11 cellular contexts compared by ENCODE assay signal in genomic region chr4:112312610-112313239, GRCh38. TPM values are rescaled to one million over a fixed set of nuclear protein-coding genes. Genes with fewer than 3 reads are reported as not detected.
A peak's percentile ranks its signal among the peaks of the same experiment; 100 is the strongest.
DNase-seq lines count a peak whose midpoint lies in the region; ATAC-seq, FAIRE-seq and TF ChIP-seq lines count a peak whose summit lies in the region.
"Had no signal": no experiment of that assay in that cellular context is flagged by ENCODE, and none has a peak within 500 bp of the region (broad histone marks: within the 10 kb centered on the region; RNA-seq: fewer than 3 reads in every experiment).

No MANE protein-coding gene starts in this region.

- in situ Hi-C loops in mammary epithelial cell (cut with MboI; ENCODE audit: low sequenced_read_pairs in 2 of 2) = no loop called here

- POLR2A ChIA-PET in CD4-positive, alpha-beta T cell (lab: Charles Lee) = no interaction called here

- peaks cover 24% of the 10 kb centered on the region for H3K36me3 Mint-ChIP-seq in CD4-positive, alpha-beta T cell (ENCODE audit: low read depth)

- H3K4me2 ChIP-seq in mammary epithelial cell (ENCODE audit: insufficient read depth, low read depth, low read length) = no peak overlapping the region

- H3K36me3 ChIP-seq in mammary epithelial cell (ENCODE audit: insufficient read depth, low read length) = no peaks in the 10 kb centered on the region
- H3K36me3 ChIP-seq: left ventricle myocardium inferior had no signal

- TF ChIP-seq CTCF in mammary epithelial cell (conservative IDR thresholded peaks at IDR 0.05 in 1 of 2, IDR thresholded peaks at IDR 0.05 in 1 of 2; ENCODE audit: extremely low read depth in 1 of 2, insufficient read depth in 1 of 2, low read depth in 1 of 2, low read length in 2 of 2) = no peak
- TF ChIP-seq CTCF in CD4-positive, alpha-beta T cell (IDR thresholded peaks at IDR 0.05) = no peak

- no peaks in the 10 kb centered on the region for H3K79me2 ChIP-seq in mammary epithelial cell (ENCODE audit: insufficient read depth, low read length)

- WGBS in mammary epithelial cell (ENCODE audit: low coverage, missing lambda C conversion rate) = 96% methylated on average over 5 of the region's 5 CpGs

- H3K27ac ChIP-seq in mammary epithelial cell (ENCODE audit: insufficient read depth, low read depth, low read length) = no peak overlapping the region
- no peak overlapping the region for H3K27ac ChIP-seq in CD4-positive, alpha-beta T cell (ENCODE audit: low read depth, low read length)
- H3K27ac ChIP-seq: left ventricle myocardium inferior had no signal

- no peaks in the 10 kb centered on the region for H3K27me3 Mint-ChIP-seq in CD4-positive, alpha-beta T cell

- no peak overlapping the region for H3K4me3 Mint-ChIP-seq in CD4-positive, alpha-beta T cell

- H3K4me3 ChIP-seq in mammary epithelial cell (replicated peaks in 1 of 3; ENCODE audit: insufficient read depth in 1 of 3, low read depth in 2 of 3, low read length in 3 of 3) = no peak overlapping the region
- H3K4me3 ChIP-seq: left ventricle myocardium inferior had no signal

- no TSS peak for BruUV-seq in mammary epithelial cell (replicated peaks; lab: Mats Ljungman, UMichigan)

- ATAC-seq in GM19468 (IDR thresholded peaks at IDR 0.05; ENCODE audit: extremely low read depth, unreplicated experiment) (peak; percentile 99), HG03139 (IDR thresholded peaks at IDR 0.05; ENCODE audit: unreplicated experiment) (peak; percentile 95)
- ATAC-seq in CD4-positive, alpha-beta T cell (ENCODE audit: poor library complexity) = no peak

- no peaks in the 10 kb centered on the region for H3K9me3 Mint-ChIP-seq in CD4-positive, alpha-beta T cell

- no peak overlapping the region for H3K27ac Mint-ChIP-seq in CD4-positive, alpha-beta T cell

- H4K20me1 ChIP-seq in mammary epithelial cell (ENCODE audit: insufficient read depth, low read length) = no peaks in the 10 kb centered on the region

- no peaks in the 10 kb centered on the region for H3K9me3 ChIP-seq in mammary epithelial cell (replicated peaks; ENCODE audit: insufficient read depth, low read length)
- no peaks in the 10 kb centered on the region for H3K9me3 ChIP-seq in CD4-positive, alpha-beta T cell (ENCODE audit: control insufficient read depth, low read length)
- H3K9me3 ChIP-seq: left ventricle myocardium inferior had no signal

- peaks cover 26% of the 10 kb centered on the region for H3K4me1 Mint-ChIP-seq in CD4-positive, alpha-beta T cell (ENCODE audit: low read depth)

- no peak overlapping the region for H3K9ac ChIP-seq in mammary epithelial cell (ENCODE audit: insufficient read depth, low read length)

- no peak overlapping the region for H2AFZ ChIP-seq in mammary epithelial cell (ENCODE audit: low read depth, low read length)

- H3K4me1 ChIP-seq in mammary epithelial cell (ENCODE audit: insufficient read depth, low read length) = no peaks in the 10 kb centered on the region

- dilution Hi-C loops in mammary epithelial cell (cut with HindIII; ENCODE audit: low sequenced_read_pairs) = no loop called here

- no peak; the same call in 1 of the 2 replicates for TF ChIP-seq POLR2A in GM12892 (IDR thresholded peaks at IDR 0.05; ENCODE audit: low read depth, low read length)

- intact Hi-C loops in mammary epithelial cell (cut with micrococcal nuclease) = no loop called here
- intact Hi-C loops in CD4-positive, alpha-beta T cell (cut with DNase I, micrococcal nuclease) = no loop called here

- DNase-seq in GM12892 (ENCODE audit: insufficient read length) = peak; percentile 23
- peak; percentile 17 for DNase-seq in UCSD-AML1 (lab: John Stamatoyannopoulos, UW; ENCODE audit: unreplicated experiment)
- no peak for DNase-seq in HuH-7.5 (ENCODE audit: low spot score)
- no peak for DNase-seq in mammary epithelial cell
- DNase-seq in hippocampal formation (lab: John Stamatoyannopoulos, UW) = no peak
- no peak for DNase-seq in CD4-positive, alpha-beta T cell
- DNase-seq: activated CD4-positive, alpha-beta T cell treated with anti-CD3 and anti-CD28 coated beads, Interleukin-2, amount 50 U/mL, for 48 hours; left ventricle myocardium inferior; NCI-H1092 had no signal

- CTCF ChIA-PET in mammary epithelial cell (lab: Charles Lee; ENCODE audit: low non-redundant PET) = no interaction called here
- CTCF ChIA-PET in CD4-positive, alpha-beta T cell (lab: Charles Lee) = interaction anchor here (0.7 to 0.9 kb wide), 2 partner anchors 12 to 245 kb away, joined by 3 read pairs; no protein-coding TSS in a partner anchor

- H3K27me3 ChIP-seq in mammary epithelial cell (ENCODE audit: insufficient read depth, low read length) = no peaks in the 10 kb centered on the region
- H3K27me3 ChIP-seq in CD4-positive, alpha-beta T cell (ENCODE audit: control insufficient read depth, insufficient read depth, low read length) = no peaks in the 10 kb centered on the region

- peak; percentile 99 for FAIRE-seq in GM12892 (lab: Jason Lieb, UNC)

RNA-seq across cellular contexts. Expression of gene ALPK1, which starts 15.6 kb away (rescaled TPM):
- polyA plus RNA-seq in GM12892 (2012; ENCODE audit: missing spikeins) = 22.0 TPM
- 10 to 100 TPM; 19.0 to 24.3 TPM for total RNA-seq in mammary epithelial cell
- 4.0 TPM for polyA plus RNA-seq in mammary epithelial cell
- polyA minus RNA-seq in mammary epithelial cell = 1.4 TPM
- 1 to 10 TPM; 8.2 to 9.5 TPM for total RNA-seq in CD4-positive, alpha-beta T cell

RNA-seq across cellular contexts. Expression of gene TIFA, which starts 27.0 kb away (rescaled TPM):
- 93.0 TPM for polyA plus RNA-seq in GM12892 (2012; ENCODE audit: missing spikeins)
- 10 to 100 TPM in 1 of 2 donors, 1 to 10 TPM in 1; 4.3 to 10.1 TPM for total RNA-seq in mammary epithelial cell
- 5.5 TPM for polyA plus RNA-seq in mammary epithelial cell
- polyA minus RNA-seq in mammary epithelial cell = 5.5 TPM
- total RNA-seq in CD4-positive, alpha-beta T cell = 10 to 100 TPM; 14.5 to 18.4 TPM

Comparison
In these comparisons a context has a peak if more than half of its experiments do, and no peak if none do; other contexts are left out.
1. DNase-seq: peak in GM12892 (single experiment) and UCSD-AML1 (single experiment); none in HuH-7.5 (single experiment), mammary epithelial cell (single experiment), hippocampal formation (0 of 2) and CD4-positive, alpha-beta T cell (0 of 10).